In the genomic region with DNA sequence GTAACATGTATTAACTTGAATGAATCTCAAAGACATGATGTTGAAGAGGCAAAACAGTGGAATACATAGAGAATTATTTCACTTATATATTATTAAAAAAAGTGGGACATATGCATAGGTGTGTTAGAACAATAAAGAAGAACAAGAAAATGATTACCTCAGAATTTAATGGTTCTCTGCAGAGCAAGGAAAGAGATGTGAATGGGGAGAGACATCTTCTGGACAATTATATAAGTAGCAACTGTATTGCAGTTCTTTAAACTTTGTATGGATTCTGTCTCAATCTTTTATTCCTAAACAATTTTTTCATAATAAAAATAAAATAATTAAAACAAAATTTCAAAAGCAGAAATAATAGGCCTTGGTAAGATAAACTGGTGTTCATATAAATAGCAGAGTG, we compare ENCODE assay signal across 2 cellular contexts.
TF ChIP-seq lines count a peak whose summit lies in the region.

No MANE protein-coding gene starts in this region.

TF ChIP-seq in liver, 16 proteins besides CTCF, POLR2A, EP300 and RAD21 (continued from another document):
- TF ChIP-seq NR2F2 (IDR thresholded peaks at IDR 0.05) (no peak), SP1 (IDR thresholded peaks at IDR 0.05) (no peak), RXRA (IDR thresholded peaks at IDR 0.05) (no peak), YY1 (IDR thresholded peaks at IDR 0.05) (no peak), MAX (IDR thresholded peaks at IDR 0.05) (no peak), TAF1 (conservative IDR thresholded peaks at IDR 0.05) (no peak)

TF ChIP-seq in HepG2, 621 proteins besides CTCF, POLR2A, EP300 and RAD21 (continued from another document):
- TF ChIP-seq TIGD3 (CRISPR knock-in tag; IDR thresholded peaks at IDR 0.05; ENCODE audit: borderline replicate concordance), result no peak
- TF ChIP-seq DNMT1 (CRISPR knock-in tag; IDR thresholded peaks at IDR 0.05), result no peak
- TF ChIP-seq BORCS8-MEF2B (CRISPR knock-in tag; IDR thresholded peaks at IDR 0.05), result no peak
- TF ChIP-seq GABPA (IDR thresholded peaks at IDR 0.05; ENCODE audit: low read depth, low read length), result no peak
- no peak for TF ChIP-seq GABPA (CRISPR knock-in tag; IDR thresholded peaks at IDR 0.05; ENCODE audit: low read depth)
- TF ChIP-seq ATM (IDR thresholded peaks at IDR 0.05; ENCODE audit: borderline replicate concordance), result no peak
- no peak for TF ChIP-seq ZNF549 (CRISPR knock-in tag; IDR thresholded peaks at IDR 0.05)
- TF ChIP-seq REL (CRISPR knock-in tag; conservative IDR thresholded peaks at IDR 0.05), result no peak
- no peak for TF ChIP-seq ZFP82 (CRISPR knock-in tag; IDR thresholded peaks at IDR 0.05; ENCODE audit: borderline replicate concordance)
- TF ChIP-seq U2AF2 (IDR thresholded peaks at IDR 0.05; ENCODE audit: low read depth, low read length), result no peak
